Comparison of ENCODE assay signal across 10 cellular contexts in the genomic region with DNA sequence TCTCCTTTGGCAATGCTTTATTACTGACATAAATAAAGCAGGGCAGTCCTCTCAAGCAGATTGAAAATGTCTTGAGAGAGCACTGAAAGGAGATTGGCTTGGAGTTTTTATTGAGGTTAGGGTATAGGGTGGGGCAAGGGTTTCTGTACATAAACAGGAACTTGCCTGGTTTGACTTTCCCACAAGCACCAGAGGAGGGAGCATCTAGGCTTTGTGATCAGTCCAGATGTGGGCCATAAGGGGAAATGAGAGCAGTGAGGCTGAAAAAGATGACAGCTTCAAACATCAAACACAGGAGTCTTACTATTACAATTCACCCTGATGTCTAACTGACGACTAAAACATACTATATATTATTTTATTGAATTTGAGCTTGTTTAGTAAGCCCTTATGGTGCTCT.
DNase-seq lines count a peak whose midpoint lies in the region; ATAC-seq and TF ChIP-seq lines count a peak whose summit lies in the region.
"Had no signal": no experiment of that assay in that cellular context is flagged by ENCODE, and none has a peak within 500 bp of the region (broad histone marks: within the 10 kb centered on the region; RNA-seq: fewer than 3 reads in every experiment).

No MANE protein-coding gene starts in this region.

- DNase-seq in GM13976 (ENCODE audit: low spot score): peak; percentile 42
- DNase-seq in Karpas-422: peak; percentile 86
- DNase-seq in effector memory CD8-positive, alpha-beta T cell: peak in 2 of 3 experiments; percentile 5 to 10
- no peak for DNase-seq in NCI-H1105 treated with DMSO at 0.1 percent for 48 hours (lab: John Stamatoyannopoulos, UW)
- no peak for DNase-seq in HAP-1 (ENCODE audit: low spot score in 2 of 2)
- no peak for DNase-seq in activated T-cell treated with anti-CD3 and anti-CD28 coated beads, Interleukin-2, amount 50 U/mL, for 4 hours
- DNase-seq: NCI-H748 treated with DMSO at 0.1 percent for 48 hours had no signal

- H4K20me1 ChIP-seq in Karpas-422 (ENCODE audit: insufficient read depth, low read depth, low read length): no peaks in the 10 kb centered on the region

- H3K27me3 Mint-ChIP-seq in effector memory CD8-positive, alpha-beta T cell: no peaks in the 10 kb centered on the region
- no peaks in the 10 kb centered on the region for H3K27me3 Mint-ChIP-seq in activated T-cell treated with anti-CD3 and anti-CD28 coated beads, Interleukin-2, amount 50 U/mL, for 4 hours (ENCODE audit: low read depth)

- no peaks in the 10 kb centered on the region for H3K79me2 ChIP-seq in Karpas-422 (ENCODE audit: low read length)

- TF ChIP-seq CTCF in GM13976 (IDR thresholded peaks at IDR 0.05; ENCODE audit: borderline replicate concordance, control extremely low read depth, extremely low read depth, insufficient read depth, missing control alignments): peak; percentile 55

- H3K27ac Mint-ChIP-seq in effector memory CD8-positive, alpha-beta T cell: peak overlapping the region in 1 of 2 donors; percentile 62

- no peaks in the 10 kb centered on the region for H3K9me2 ChIP-seq in Karpas-422 (replicated peaks; ENCODE audit: insufficient read depth, low read length)

- H3K36me3 ChIP-seq in Karpas-422 (ENCODE audit: insufficient read depth, low read length) (no peaks in the 10 kb centered on the region), HAP-1 (replicated peaks) (no peaks in the 10 kb centered on the region)
- H3K36me3 ChIP-seq: vagina had no signal

- H3K9me3 ChIP-seq in Karpas-422 (ENCODE audit: low read length): no peaks in the 10 kb centered on the region
- H3K9me3 ChIP-seq in HAP-1: no peaks in the 10 kb centered on the region
- H3K9me3 ChIP-seq: vagina had no signal

- H3K27me3 ChIP-seq in Karpas-422 (ENCODE audit: low read length) (no peaks in the 10 kb centered on the region), HAP-1 (ENCODE audit: low read depth) (no peaks in the 10 kb centered on the region)
- H3K27me3 ChIP-seq: vagina had no signal

- no peak overlapping the region for H3K4me2 ChIP-seq in Karpas-422 (ENCODE audit: low read depth, low read length, poor library complexity, severe bottlenecking)

- H3K4me1 ChIP-seq in Karpas-422 (ENCODE audit: low read length) (peaks cover 5% of the 10 kb centered on the region), HAP-1 (no peaks in the 10 kb centered on the region)
- H3K4me1 ChIP-seq: vagina had no signal

- H3K27ac ChIP-seq in Karpas-422 (ENCODE audit: low read length): no peak overlapping the region
- H3K27ac ChIP-seq: vagina had no signal

- H3K4me1 Mint-ChIP-seq in effector memory CD8-positive, alpha-beta T cell (ENCODE audit: low read depth in 2 of 2): peaks cover 0 to 12% of the 10 kb centered on the region in 2 donors
- H3K4me1 Mint-ChIP-seq in activated T-cell treated with anti-CD3 and anti-CD28 coated beads, Interleukin-2, amount 50 U/mL, for 4 hours (ENCODE audit: low read depth): peaks cover 24% of the 10 kb centered on the region

- in situ Hi-C loops in GM13976 (cut with MboI; ENCODE audit: low sequenced_read_pairs, unreplicated experiment) (loop anchor here (25.0 kb wide), 1 partner anchor 281 kb away; no protein-coding TSS in a partner anchor), HAP-1 (cut with MboI; ENCODE audit: low sequenced_read_pairs) (no loop called here)

- H3K9me3 Mint-ChIP-seq in effector memory CD8-positive, alpha-beta T cell: peaks cover 0 to 6% of the 10 kb centered on the region in 2 donors
- H3K9me3 Mint-ChIP-seq in activated T-cell treated with anti-CD3 and anti-CD28 coated beads, Interleukin-2, amount 50 U/mL, for 4 hours: peaks cover 7% of the 10 kb centered on the region

- ATAC-seq in GM21528 (IDR thresholded peaks at IDR 0.05; ENCODE audit: low FRiP score, unreplicated experiment): peak; percentile 78
- ATAC-seq in effector memory CD8-positive, alpha-beta T cell (replicated peaks): peak; percentile 92
- ATAC-seq in GM18861 (IDR thresholded peaks at IDR 0.05; ENCODE audit: unreplicated experiment): no peak
- no peak for ATAC-seq in activated T-cell treated with anti-CD3 and anti-CD28 coated beads, Interleukin-2, amount 50 U/mL, for 4 hours

- H3K9ac ChIP-seq in Karpas-422 (ENCODE audit: low read length): no peak overlapping the region

- no peak overlapping the region for H3K4me3 Mint-ChIP-seq in effector memory CD8-positive, alpha-beta T cell
- no peak overlapping the region for H3K4me3 Mint-ChIP-seq in activated T-cell treated with anti-CD3 and anti-CD28 coated beads, Interleukin-2, amount 50 U/mL, for 4 hours

- H3K36me3 Mint-ChIP-seq in effector memory CD8-positive, alpha-beta T cell (ENCODE audit: insufficient read depth): no peaks in the 10 kb centered on the region
- H3K36me3 Mint-ChIP-seq in activated T-cell treated with anti-CD3 and anti-CD28 coated beads, Interleukin-2, amount 50 U/mL, for 4 hours (ENCODE audit: insufficient read depth): peaks cover 2% of the 10 kb centered on the region

- no peak overlapping the region for H2AFZ ChIP-seq in Karpas-422 (ENCODE audit: low read length)

- H3K4me3 ChIP-seq in Karpas-422 (ENCODE audit: low read length): no peak overlapping the region
- no peak overlapping the region for H3K4me3 ChIP-seq in HAP-1
- H3K4me3 ChIP-seq: vagina had no signal

Comparison
In these comparisons a context has a peak if more than half of its experiments do, and no peak if none do; other contexts are left out.
1. DNase-seq: peak in GM13976 (single experiment), Karpas-422 (single experiment) and effector memory CD8-positive, alpha-beta T cell (2 of 3); none in NCI-H1105 treated with DMSO at 0.1 percent for 48 hours (single experiment), HAP-1 (0 of 2) and activated T-cell treated with anti-CD3 and anti-CD28 coated beads, Interleukin-2, amount 50 U/mL, for 4 hours (single experiment).
2. ATAC-seq: peak in GM21528 (single experiment) and effector memory CD8-positive, alpha-beta T cell (single experiment); none in GM18861 (single experiment) and activated T-cell treated with anti-CD3 and anti-CD28 coated beads, Interleukin-2, amount 50 U/mL, for 4 hours (0 of 2).